ENCODE assay signal across 28 cellular contexts in genomic region chr14:81591266-81591665, GRCh38.
"Had no signal": no experiment of that assay in that cellular context is flagged by ENCODE, and none has a peak within 500 bp of the region (broad histone marks: within the 10 kb centered on the region; RNA-seq: fewer than 3 reads in every experiment).

No MANE protein-coding gene starts in this region.

- DNase-seq: activated CD4-positive, alpha-beta T cell treated with anti-CD3 and anti-CD28 coated beads, Interleukin-2, amount 10 ng/mL, durations not matched to agents 24 days and 14 days; activated CD4-positive, alpha-beta T cell treated with anti-CD3 and anti-CD28 coated beads, Interleukin-2, amount 50 U/mL, for 4 hours; activated CD8-positive, alpha-beta T cell treated with anti-CD3 and anti-CD28 coated beads, Interleukin-2, amount 10 ng/mL, durations not matched to agents 7 days and 5 days; activated gamma-delta T cell; activated naive CD4-positive, alpha-beta T cell treated with Interleukin-2 at 50 U/mL for 16 hours; activated naive CD8-positive, alpha-beta T cell treated with anti-CD3 and anti-CD28 coated beads, Interleukin-2, amount 10 ng/mL, durations not matched to agents 7 days and 5 days; activated T-cell treated with anti-CD3 and anti-CD28 coated beads, Interleukin-2, amount 50 U/mL, for 24 hours; amygdala; central memory CD4-positive, alpha-beta T cell; Karpas-422; NCI-H1105 treated with DMSO at 0.1 percent for 48 hours; NCI-H1436; NCI-H1694 treated with DMSO at 0.1 percent for 48 hours; NCI-H2029; NCI-H2107; NCI-H226; NCI-H446 treated with DMSO at 0.1 percent for 48 hours; NCI-H524; SHP77; SJCRH30; T1000; WERI-Rb-1 had no signal

- H3K9me3 Mint-ChIP-seq: activated CD4-positive, alpha-beta T cell treated with anti-CD3 and anti-CD28 coated beads, Interleukin-2, amount 10 ng/mL, durations not matched to agents 24 days and 14 days; activated naive CD4-positive, alpha-beta T cell treated with anti-CD3 and anti-CD28 coated beads, Interleukin-2, amount 50 U/mL, for 24 hours; activated naive CD8-positive, alpha-beta T cell treated with anti-CD3 and anti-CD28 coated beads, Interleukin-2, amount 10 ng/mL, durations not matched to agents 7 days and 5 days; activated T-cell treated with anti-CD3 and anti-CD28 coated beads, Interleukin-2, amount 50 U/mL, for 24 hours; activated T-helper 2 cell treated with anti-CD3 and anti-CD28 coated beads, Interferon-gamma antibody, Interleukin-2, Interleukin-4, amounts not matched to agents 10 μg/mL and 5 μg/mL and 100 μg/mL, durations not matched to agents 14 hours and 24 hours and 36 hours had no signal

- H3K36me3 Mint-ChIP-seq: activated naive CD4-positive, alpha-beta T cell treated with anti-CD3 and anti-CD28 coated beads, Interleukin-2, amount 50 U/mL, for 24 hours; activated naive CD8-positive, alpha-beta T cell treated with anti-CD3 and anti-CD28 coated beads, Interleukin-2, amount 10 ng/mL, durations not matched to agents 7 days and 5 days; brain had no signal

- H3K27ac Mint-ChIP-seq: activated CD4-positive, alpha-beta T cell treated with anti-CD3 and anti-CD28 coated beads, Interleukin-2, amount 10 ng/mL, durations not matched to agents 24 days and 14 days; activated CD8-positive, alpha-beta T cell treated with anti-CD3 and anti-CD28 coated beads, Interleukin-2, amount 10 ng/mL, durations not matched to agents 7 days and 5 days; activated naive CD4-positive, alpha-beta T cell treated with anti-CD3 and anti-CD28 coated beads, Interleukin-2, amount 50 U/mL, for 24 hours; activated naive CD8-positive, alpha-beta T cell treated with anti-CD3 and anti-CD28 coated beads, Interleukin-2, amount 10 ng/mL, durations not matched to agents 7 days and 5 days; activated T-cell treated with anti-CD3 and anti-CD28 coated beads, Interleukin-2, amount 50 U/mL, for 24 hours; activated T-helper 2 cell treated with anti-CD3 and anti-CD28 coated beads, Interferon-gamma antibody, Interleukin-2, Interleukin-4, amounts not matched to agents 10 μg/mL and 5 μg/mL and 100 μg/mL, durations not matched to agents 14 hours and 24 hours and 36 hours; brain had no signal

- H3K4me3 Mint-ChIP-seq: activated CD4-positive, alpha-beta T cell treated with anti-CD3 and anti-CD28 coated beads, Interleukin-2, amount 10 ng/mL, durations not matched to agents 24 days and 14 days; activated CD8-positive, alpha-beta T cell treated with anti-CD3 and anti-CD28 coated beads, Interleukin-2, amount 10 ng/mL, durations not matched to agents 7 days and 5 days; activated naive CD4-positive, alpha-beta T cell treated with anti-CD3 and anti-CD28 coated beads, Interleukin-2, amount 50 U/mL, for 24 hours; activated naive CD8-positive, alpha-beta T cell treated with anti-CD3 and anti-CD28 coated beads, Interleukin-2, amount 10 ng/mL, durations not matched to agents 7 days and 5 days; activated T-cell treated with anti-CD3 and anti-CD28 coated beads, Interleukin-2, amount 50 U/mL, for 24 hours; brain had no signal

- H3K27me3 ChIP-seq: ascending aorta, SJCRH30 had no signal

- H3K27ac ChIP-seq: ascending aorta, SJCRH30, SK-N-MC, WERI-Rb-1 had no signal

- H3K4me1 ChIP-seq: SJCRH30 had no signal

- H3K27me3 Mint-ChIP-seq: activated naive CD4-positive, alpha-beta T cell treated with anti-CD3 and anti-CD28 coated beads, Interleukin-2, amount 50 U/mL, for 24 hours had no signal

- H3K4me3 ChIP-seq: ascending aorta, SJCRH30, SK-N-MC had no signal

- H3K4me1 Mint-ChIP-seq: activated CD4-positive, alpha-beta T cell treated with anti-CD3 and anti-CD28 coated beads, Interleukin-2, amount 10 ng/mL, durations not matched to agents 24 days and 14 days; activated naive CD4-positive, alpha-beta T cell treated with anti-CD3 and anti-CD28 coated beads, Interleukin-2, amount 50 U/mL, for 24 hours; activated naive CD8-positive, alpha-beta T cell treated with anti-CD3 and anti-CD28 coated beads, Interleukin-2, amount 10 ng/mL, durations not matched to agents 7 days and 5 days had no signal

- H3K36me3 ChIP-seq: ascending aorta, SJCRH30, WERI-Rb-1 had no signal

- H3K9me3 ChIP-seq: ascending aorta, SJCRH30 had no signal

- ATAC-seq: activated CD8-positive, alpha-beta T cell treated with anti-CD3 and anti-CD28 coated beads, Interleukin-2, amount 10 ng/mL, durations not matched to agents 7 days and 5 days; Panc1 had no signal
